Comparison of ENCODE assay signal across 16 cellular contexts in genomic region chr2:38499921-38500634, GRCh38.
DNase-seq lines count a peak whose midpoint lies in the region; ATAC-seq and TF ChIP-seq lines count a peak whose summit lies in the region.
"Had no signal": no experiment of that assay in that cellular context is flagged by ENCODE, and none has a peak within 500 bp of the region (broad histone marks: within the 10 kb centered on the region; RNA-seq: fewer than 3 reads in every experiment).

No MANE protein-coding gene starts in this region.

- H3K4me1 Mint-ChIP-seq in Caco-2 (ENCODE audit: low read depth, unreplicated experiment) (peaks cover 20% of the 10 kb centered on the region), WTC11 (peaks cover 28% of the 10 kb centered on the region)

- peaks cover 25% of the 10 kb centered on the region; the same call in 1 of the 2 replicates for H3K4me1 ChIP-seq in Caco-2

- DNase-seq in Caco-2 (peak; percentile 40 to 70), WTC11 (ENCODE audit: low spot score) (peak; percentile 55), iPS DF 19.7 (ENCODE audit: low read depth, low spot score) (peak; percentile 48), putamen (ENCODE audit: low spot score) (peak; percentile 85)
- no peak for DNase-seq in activated CD8-positive, alpha-beta memory T cell treated with anti-CD3 and anti-CD28 coated beads, Interleukin-2, amount 50 U/mL, for 48 hours
- DNase-seq in effector CD4-positive, alpha-beta T cell: no peak
- DNase-seq: activated CD4-positive, alpha-beta T cell treated with anti-CD3 and anti-CD28 coated beads for 48 hours; left colon; NCI-H1092 treated with DMSO at 0.1 percent for 48 hours; NCI-H748 treated with DMSO at 0.1 percent for 48 hours; SW 1271 had no signal

- BruUV-seq in Caco-2 (replicated peaks; lab: Mats Ljungman, UMichigan): no TSS peak

- H3K4me3 ChIP-seq in Caco-2 (ENCODE audit: low read depth, low read length): no peak overlapping the region
- H3K4me3 ChIP-seq: tibial nerve had no signal

- H3K36me3 Mint-ChIP-seq in Caco-2 (ENCODE audit: insufficient read depth, unreplicated experiment) (no peaks in the 10 kb centered on the region), WTC11 (peaks cover 15% of the 10 kb centered on the region)

- no peak for TF ChIP-seq CTCF in Caco-2 (IDR thresholded peaks at IDR 0.05; ENCODE audit: insufficient read depth in 1 of 2, low read depth in 1 of 2, low read length in 1 of 2, severe bottlenecking in 1 of 2, unreplicated experiment in 1 of 2)
- no peak for TF ChIP-seq CTCF in WTC11 (IDR thresholded peaks at IDR 0.05)

- H3K27me3 ChIP-seq in Caco-2 (replicated peaks; ENCODE audit: control insufficient read depth, insufficient read depth, low read length): no peaks in the 10 kb centered on the region
- H3K27me3 ChIP-seq: tibial nerve had no signal

- intact Hi-C loops in Caco-2 (cut with micrococcal nuclease; ENCODE audit: unreplicated experiment): no loop called here

- peak overlapping the region; percentile 42 for H3K27ac Mint-ChIP-seq in Caco-2 (ENCODE audit: unreplicated experiment)
- H3K27ac Mint-ChIP-seq in WTC11: peak overlapping the region; percentile 79
- H3K27ac Mint-ChIP-seq: activated T-helper 2 cell treated with anti-CD3 and anti-CD28 coated beads, Interferon-gamma antibody, Interleukin-2, Interleukin-4, amounts not matched to agents 10 μg/mL and 5 μg/mL and 100 μg/mL, durations not matched to agents 14 hours and 24 hours and 36 hours; progenitor cell of endocrine pancreas had no signal

- H3K4me3 Mint-ChIP-seq in Caco-2 (ENCODE audit: unreplicated experiment): peak overlapping the region; percentile 6
- no peak overlapping the region for H3K4me3 Mint-ChIP-seq in WTC11

- ATAC-seq in WTC11 (peak; percentile 93), GM18511 (IDR thresholded peaks at IDR 0.05; ENCODE audit: unreplicated experiment) (no peak), HG02642 (IDR thresholded peaks at IDR 0.05; ENCODE audit: poor library complexity, unreplicated experiment) (no peak)
- ATAC-seq: left colon had no signal

- H3K9me3 ChIP-seq in Caco-2: 0 out of 2 replicates have a peak, but pooled peaks cover 9% of the 10 kb centered on the region

- H3K36me3 ChIP-seq in Caco-2 (ENCODE audit: control insufficient read depth, insufficient read depth, low read length): no peaks in the 10 kb centered on the region
- H3K36me3 ChIP-seq: tibial nerve had no signal

- H3K27me3 Mint-ChIP-seq in Caco-2 (ENCODE audit: insufficient read depth, unreplicated experiment) (no peaks in the 10 kb centered on the region), WTC11 (ENCODE audit: low read depth) (peaks cover 5% of the 10 kb centered on the region)

- H3K9me3 Mint-ChIP-seq in Caco-2 (ENCODE audit: unreplicated experiment) (peaks cover 15% of the 10 kb centered on the region), WTC11 (peaks cover 26% of the 10 kb centered on the region)
- H3K9me3 Mint-ChIP-seq: activated T-helper 2 cell treated with anti-CD3 and anti-CD28 coated beads, Interferon-gamma antibody, Interleukin-2, Interleukin-4, amounts not matched to agents 10 μg/mL and 5 μg/mL and 100 μg/mL, durations not matched to agents 14 hours and 24 hours and 36 hours had no signal

- POLR2A ChIA-PET in Caco-2 (lab: Charles Lee): no interaction called here
- POLR2A ChIA-PET in WTC11 (lab: Charles Lee): no interaction called here

- CTCF ChIA-PET in Caco-2 (lab: Charles Lee): interaction anchor here (0.6 to 1.7 kb wide), 2 partner anchors 8 to 487 kb away, joined by 3 to 8 read pairs; no protein-coding TSS in a partner anchor
- CTCF ChIA-PET in WTC11 (lab: Charles Lee): interaction anchor here (0.9 to 3.1 kb wide), 2 partner anchors 9 to 123 kb away, joined by 6 to 19 read pairs; partner anchors contain the start of gene ATL2

TF ChIP-seq in WTC11, 78 proteins besides CTCF, POLR2A, EP300 and RAD21:
- TF ChIP-seq USF1 (CRISPR knock-in tag; IDR thresholded peaks at IDR 0.05) (no peak), MXD4 (CRISPR knock-in tag; IDR thresholded peaks at IDR 0.05; ENCODE audit: borderline replicate concordance) (no peak), ATF1 (CRISPR knock-in tag; IDR thresholded peaks at IDR 0.05) (no peak), GRHL2 (CRISPR knock-in tag; IDR thresholded peaks at IDR 0.05; ENCODE audit: insufficient replicate concordance, severe bottlenecking) (no peak), ZNF512 (CRISPR knock-in tag; IDR thresholded peaks at IDR 0.05; ENCODE audit: borderline replicate concordance) (no peak), OVOL2 (CRISPR knock-in tag; IDR thresholded peaks at IDR 0.05; ENCODE audit: borderline replicate concordance) (no peak), NR2C2 (CRISPR knock-in tag; IDR thresholded peaks at IDR 0.05) (no peak), SP1 (CRISPR knock-in tag; conservative IDR thresholded peaks at IDR 0.05) (no peak), ZNF425 (CRISPR knock-in tag; conservative IDR thresholded peaks at IDR 0.05) (no peak), E2F5 (CRISPR knock-in tag; IDR thresholded peaks at IDR 0.05) (no peak), IRF2 (CRISPR knock-in tag; IDR thresholded peaks at IDR 0.05; ENCODE audit: borderline replicate concordance, low read depth) (no peak), SMAD3 (CRISPR knock-in tag; IDR thresholded peaks at IDR 0.05; ENCODE audit: borderline replicate concordance) (no peak), FOXJ3 (CRISPR knock-in tag; IDR thresholded peaks at IDR 0.05; ENCODE audit: borderline replicate concordance) (no peak), PREB (CRISPR knock-in tag; IDR thresholded peaks at IDR 0.05; ENCODE audit: borderline replicate concordance) (no peak), NFE2L1 (CRISPR knock-in tag; IDR thresholded peaks at IDR 0.05) (no peak), SMAD4 (CRISPR knock-in tag; IDR thresholded peaks at IDR 0.05) (no peak), ZNF138 (CRISPR knock-in tag; conservative IDR thresholded peaks at IDR 0.05) (no peak), ZNF317 (CRISPR knock-in tag; IDR thresholded peaks at IDR 0.05; ENCODE audit: borderline replicate concordance, low read depth) (no peak)

Comparison
In these comparisons a context has a peak if more than half of its experiments do, and no peak if none do; other contexts are left out.
1. DNase-seq: peak in Caco-2 (2 of 2), WTC11 (single experiment), iPS DF 19.7 (single experiment) and putamen (single experiment); none in activated CD8-positive, alpha-beta memory T cell treated with anti-CD3 and anti-CD28 coated beads, Interleukin-2, amount 50 U/mL, for 48 hours (single experiment) and effector CD4-positive, alpha-beta T cell (single experiment).